8 cellular contexts compared by ENCODE assay signal in genomic region chr3:22887664-22888291, GRCh38.
A peak's percentile ranks its signal among the peaks of the same experiment; 100 is the strongest.
DNase-seq lines count a peak whose midpoint lies in the region; ATAC-seq and TF ChIP-seq lines count a peak whose summit lies in the region.

No MANE protein-coding gene starts in this region.

- H2BK15ac ChIP-seq in mesendoderm (replicated peaks; ENCODE audit: low read depth), result peak overlapping the region; percentile 92

- H3K79me1 ChIP-seq in mesendoderm (ENCODE audit: low read length), result no peaks in the 10 kb centered on the region

- no peak overlapping the region for H2BK5ac ChIP-seq in mesendoderm (ENCODE audit: low read length)

- no peak for DNase-seq in heart left ventricle
- no peak for DNase-seq in left cardiac atrium
- peak; percentile 45 for DNase-seq in brain microvascular endothelial cell
- DNase-seq in mesendoderm, result peak; percentile 56
- DNase-seq in activated T-cell treated with anti-CD3 and anti-CD28 coated beads, Interleukin-2, amount 50 U/mL, for 1 hour, result no peak

- no peak for TF ChIP-seq POLR2A in heart left ventricle (IDR thresholded peaks at IDR 0.05)

- no peak overlapping the region for H4K5ac ChIP-seq in mesendoderm (ENCODE audit: low read length)

- WGBS in heart left ventricle, 4 donors, result 48 to 52% (median 50%) methylated on average over 2 of the region's 2 CpGs
- no CpG with 5 or more reads among the region's 2 CpGs for WGBS in mesendoderm (ENCODE audit: extremely low coverage, insufficient coverage, low lambda C conversion rate)

- no peak overlapping the region for H3K4me2 ChIP-seq in mesendoderm (ENCODE audit: low read length)

- intact Hi-C loops in heart left ventricle (cut with DNase I) (no loop called here), left cardiac atrium (cut with DNase I) (no loop called here)

- H3K4me3 ChIP-seq in heart left ventricle (no peak overlapping the region), brain microvascular endothelial cell (ENCODE audit: low read depth, low read length) (no peak overlapping the region), mesendoderm (ENCODE audit: low read length) (no peak overlapping the region)

- TF ChIP-seq CTCF in heart left ventricle (IDR thresholded peaks at IDR 0.05) (peak in 10 of 12 donors; percentile 24 to 54 (median 37)), LNCAP (IDR thresholded peaks at IDR 0.05) (peak; percentile 86), brain microvascular endothelial cell (IDR thresholded peaks at IDR 0.05; ENCODE audit: low read depth, low read length, missing control alignments) (peak; percentile 76)

- H4K8ac ChIP-seq in mesendoderm (ENCODE audit: low read depth, low read length), result no peak overlapping the region

- no peaks in the 10 kb centered on the region for H3K27me3 ChIP-seq in heart left ventricle
- H3K27me3 ChIP-seq in brain microvascular endothelial cell (replicated peaks), result no peaks in the 10 kb centered on the region
- H3K27me3 ChIP-seq in mesendoderm (ENCODE audit: insufficient read depth, low read length, poor library complexity), result no peaks in the 10 kb centered on the region

- peak overlapping the region; percentile 11 for H3K56ac ChIP-seq in mesendoderm (ENCODE audit: low read length)

- ATAC-seq in heart left ventricle (no peak), left cardiac atrium (no peak), GM21825 (IDR thresholded peaks at IDR 0.05; ENCODE audit: unreplicated experiment) (no peak)
- ATAC-seq in activated CD4-positive, CD25-positive, alpha-beta regulatory T cell treated with anti-CD3 and anti-CD28 coated beads, Interleukin-2, amount 50 U/mL, for 24 hours, result no peak

- H3K18ac ChIP-seq in mesendoderm (ENCODE audit: low read length), result no peak overlapping the region

- no peaks in the 10 kb centered on the region for H3K79me2 ChIP-seq in mesendoderm (ENCODE audit: control insufficient read depth, insufficient read depth, low read length)

- H3K23ac ChIP-seq in mesendoderm (ENCODE audit: low read length), result no peak overlapping the region

- no peak overlapping the region for H3K9ac ChIP-seq in mesendoderm (ENCODE audit: low read length)

- in situ Hi-C loops in brain microvascular endothelial cell (cut with HindIII; ENCODE audit: low pct_ligation_motif_present, low sequenced_read_pairs), result no loop called here

- peaks cover 0 to 7% (median 0%) of the 10 kb centered on the region in 12 donors for H3K4me1 ChIP-seq in heart left ventricle
- H3K4me1 ChIP-seq in mesendoderm (ENCODE audit: control insufficient read depth, low read depth, low read length), result no peaks in the 10 kb centered on the region

- no peak overlapping the region for H2AK5ac ChIP-seq in mesendoderm (ENCODE audit: low read length)

- H3K4ac ChIP-seq in mesendoderm (ENCODE audit: low read depth, low read length), result no peak overlapping the region

- H3K36me3 ChIP-seq in heart left ventricle (no peaks in the 10 kb centered on the region), brain microvascular endothelial cell (replicated peaks) (no peaks in the 10 kb centered on the region), mesendoderm (ENCODE audit: control insufficient read depth, insufficient read depth, low read length) (no peaks in the 10 kb centered on the region)

- no peak overlapping the region for H3K27ac ChIP-seq in heart left ventricle
- H3K27ac ChIP-seq in brain microvascular endothelial cell, result no peak overlapping the region
- H3K27ac ChIP-seq in mesendoderm (ENCODE audit: low read depth, low read length), result no peak overlapping the region

- no peaks in the 10 kb centered on the region for H3K9me3 ChIP-seq in heart left ventricle

- peak overlapping the region; percentile 73 for H2BK120ac ChIP-seq in mesendoderm (ENCODE audit: low read depth, low read length)

Comparison
In these comparisons a context has a peak if more than half of its experiments do, and no peak if none do; other contexts are left out.
1. DNase-seq: peak in brain microvascular endothelial cell (single experiment) and mesendoderm (single experiment); none in heart left ventricle (0 of 5), left cardiac atrium (single experiment) and activated T-cell treated with anti-CD3 and anti-CD28 coated beads, Interleukin-2, amount 50 U/mL, for 1 hour (single experiment).
2. Peak in every context shown above with its lines, with median percentiles within 50 percentile points of each other: CTCF ChIP-seq.